Comparison of ENCODE assay signal across 9 cellular contexts in the genomic region with DNA sequence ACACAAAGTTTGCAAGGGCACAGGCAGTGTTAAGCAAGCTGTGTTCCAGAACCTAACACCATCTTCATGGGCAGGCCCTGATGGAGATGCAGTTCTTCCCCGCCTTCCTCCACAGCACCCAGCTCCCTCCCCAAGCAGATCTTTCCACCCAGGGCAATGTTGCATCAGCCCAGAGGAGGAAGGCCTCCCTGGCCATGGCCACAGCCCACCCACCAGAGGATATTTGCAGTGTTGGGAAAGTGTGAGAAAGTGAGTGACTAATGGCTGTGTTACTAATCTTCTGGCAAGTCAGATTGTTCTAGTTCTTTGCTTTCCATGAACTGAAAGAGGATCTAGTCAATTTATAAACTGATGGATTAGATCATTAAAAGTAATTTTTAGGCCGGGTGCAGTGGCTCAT. TPM values are rescaled to one million over a fixed set of nuclear protein-coding genes. Genes with fewer than 3 reads are reported as not detected.
A peak's percentile ranks its signal among the peaks of the same experiment; 100 is the strongest.
DNase-seq lines count a peak whose midpoint lies in the region; TF ChIP-seq lines count a peak whose summit lies in the region.
"Had no signal": no experiment of that assay in that cellular context is flagged by ENCODE, and none has a peak within 500 bp of the region (broad histone marks: within the 10 kb centered on the region; RNA-seq: fewer than 3 reads in every experiment).

No MANE protein-coding gene starts in this region.

- H3K4me2 ChIP-seq in neural progenitor cell = no peak overlapping the region

- H3K9me3 Mint-ChIP-seq in neural progenitor cell = peaks cover 5% of the 10 kb centered on the region

- H2AFZ ChIP-seq in neural progenitor cell (replicated peaks) = peak overlapping the region; percentile 3

- no peaks in the 10 kb centered on the region for H3F3A ChIP-seq in neural progenitor cell (ENCODE audit: low read depth)

- H3K4me1 ChIP-seq in neural progenitor cell (no peaks in the 10 kb centered on the region), HAP-1 (no peaks in the 10 kb centered on the region)

- H3K36me3 Mint-ChIP-seq in neural progenitor cell = no peaks in the 10 kb centered on the region

- H3K36me3 ChIP-seq in neural progenitor cell (no peaks in the 10 kb centered on the region), HAP-1 (replicated peaks) (no peaks in the 10 kb centered on the region)

- H3K27me3 ChIP-seq in neural progenitor cell (no peaks in the 10 kb centered on the region), HAP-1 (ENCODE audit: low read depth) (no peaks in the 10 kb centered on the region)

- H3K27ac Mint-ChIP-seq in neural progenitor cell = no peak overlapping the region

- H3K9ac ChIP-seq in neural progenitor cell = no peak overlapping the region

- TF ChIP-seq CTCF in neural progenitor cell (IDR thresholded peaks at IDR 0.05) = no peak

- in situ Hi-C loops in HAP-1 (cut with MboI; ENCODE audit: low sequenced_read_pairs) = no loop called here

- H3K9me3 ChIP-seq in neural progenitor cell (ENCODE audit: low read depth) (no peaks in the 10 kb centered on the region), HAP-1 (no peaks in the 10 kb centered on the region)

- H3K27me3 Mint-ChIP-seq in neural progenitor cell (ENCODE audit: insufficient read depth, low read depth) = peaks cover 7% of the 10 kb centered on the region

- no peaks in the 10 kb centered on the region for H3K79me2 ChIP-seq in neural progenitor cell (ENCODE audit: low read depth)

- H3K27ac ChIP-seq in neural progenitor cell = no peak overlapping the region

- H3K4me3 ChIP-seq in neural progenitor cell (no peak overlapping the region), HAP-1 (no peak overlapping the region)

- DNase-seq in stimulated activated naive CD4-positive, alpha-beta T cell treated with Interleukin-2 at 50 U/mL for 16 hours (lab: John Stamatoyannopoulos, UW) = peak; percentile 20
- no peak for DNase-seq in stimulated activated naive CD4-positive, alpha-beta T cell (lab: John Stamatoyannopoulos, UW)
- DNase-seq in amniotic epithelial cell (ENCODE audit: low read depth) = peak; percentile 24
- no peak for DNase-seq in neural progenitor cell (ENCODE audit: low spot score)
- no peak for DNase-seq in KG1 (lab: John Stamatoyannopoulos, UW)
- DNase-seq in HAP-1 (ENCODE audit: low spot score in 2 of 2) = no peak
- DNase-seq in cerebellar nuclear complex (lab: John Stamatoyannopoulos, UW) = no peak
- DNase-seq in medulla oblongata (ENCODE audit: extremely low spot score) = no peak
- DNase-seq: KBM-7 had no signal

- peaks cover 9% of the 10 kb centered on the region for H3K4me1 Mint-ChIP-seq in neural progenitor cell

- H4K20me1 ChIP-seq in neural progenitor cell (ENCODE audit: low read depth) = no peaks in the 10 kb centered on the region

- no peak overlapping the region for H3K4me3 Mint-ChIP-seq in neural progenitor cell

RNA-seq across cellular contexts. Expression of a gene that starts 42.0 kb away (rescaled TPM):
- total RNA-seq in neural progenitor cell (ENCODE audit: low replicate concordance) = 0.32 and 0.59 TPM in 2 replicates

Comparison
In these comparisons a context has a peak if more than half of its experiments do, and no peak if none do; other contexts are left out.
1. DNase-seq: peak in stimulated activated naive CD4-positive, alpha-beta T cell treated with Interleukin-2 at 50 U/mL for 16 hours (single experiment) and amniotic epithelial cell (single experiment); none in stimulated activated naive CD4-positive, alpha-beta T cell (0 of 6), neural progenitor cell (single experiment), KG1 (single experiment), HAP-1 (0 of 2), cerebellar nuclear complex (0 of 2) and medulla oblongata (single experiment).